Comparison of ENCODE assay signal across 17 cellular contexts in the genomic region with DNA sequence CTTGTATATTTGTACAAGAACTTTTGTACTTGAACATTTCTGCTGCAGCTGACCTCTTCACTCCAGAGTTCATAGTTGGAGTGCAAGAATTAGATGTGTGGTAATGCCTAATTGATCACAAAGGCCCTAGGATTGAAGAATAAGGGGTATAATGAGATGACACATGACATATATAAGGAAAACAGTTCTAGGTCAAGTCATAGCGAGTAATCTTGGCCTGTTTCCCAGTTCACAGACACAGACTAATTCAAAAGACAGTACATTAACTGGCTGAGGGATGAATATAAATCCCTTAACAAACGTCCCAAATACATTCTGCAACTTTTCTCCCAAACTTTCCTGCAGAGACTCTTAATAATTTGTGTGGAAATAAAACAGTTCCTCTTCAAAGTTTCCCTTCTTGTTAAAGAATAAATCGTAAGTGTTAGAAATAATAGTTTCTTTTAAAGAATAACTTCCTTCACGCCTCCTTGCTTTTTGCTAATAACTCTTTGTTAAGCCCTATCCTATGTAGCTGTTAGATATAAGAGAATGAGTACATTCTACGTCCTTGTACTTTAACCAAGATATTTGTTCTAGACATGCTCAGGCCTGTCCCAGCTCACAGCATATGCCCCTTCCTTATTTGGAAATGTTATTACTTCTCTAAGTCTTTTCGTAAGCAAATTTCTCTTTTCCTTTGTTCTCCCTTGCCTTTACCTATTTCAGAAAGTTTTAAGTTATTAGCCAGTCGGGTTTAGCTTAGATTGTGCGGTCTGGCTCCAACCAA.
DNase-seq lines count a peak whose midpoint lies in the region; ATAC-seq and TF ChIP-seq lines count a peak whose summit lies in the region.
"Had no signal": no experiment of that assay in that cellular context is flagged by ENCODE, and none has a peak within 500 bp of the region (broad histone marks: within the 10 kb centered on the region; RNA-seq: fewer than 3 reads in every experiment).

No MANE protein-coding gene starts in this region.

- H3K79me2 ChIP-seq in GM23248 (ENCODE audit: insufficient read depth) = no peaks in the 10 kb centered on the region

- no peak overlapping the region for H2AFZ ChIP-seq in GM23248

- peak; percentile 84 for ATAC-seq in esophagus mucosa
- ATAC-seq in GM21576 (IDR thresholded peaks at IDR 0.05; ENCODE audit: unreplicated experiment) = no peak
- ATAC-seq in heart left ventricle = no peak
- ATAC-seq: A549 had no signal

- in situ Hi-C loops in GM23248 (cut with MboI) = no loop called here

- no peaks in the 10 kb centered on the region for H3K9me2 ChIP-seq in GM23248 (ENCODE audit: insufficient read depth)

- intact Hi-C loops in heart left ventricle (cut with DNase I) = no loop called here

- no peaks in the 10 kb centered on the region for H4K20me1 ChIP-seq in GM23248 (ENCODE audit: insufficient read depth)

- no peak overlapping the region for H3K4me2 ChIP-seq in GM23248 (ENCODE audit: unreplicated experiment)
- H3K4me2 ChIP-seq: A549 had no signal

- no peak for TF ChIP-seq POLR2A in heart left ventricle (IDR thresholded peaks at IDR 0.05)

- DNase-seq in GM23248 = peak; percentile 0
- peak; percentile 4 for DNase-seq in NCI-H1105 (lab: John Stamatoyannopoulos, UW)
- peak; percentile 1 for DNase-seq in astrocyte of the hippocampus (ENCODE audit: low read depth, low spot score)
- no peak for DNase-seq in dedifferentiated amniotic fluid mesenchymal stem cell (ENCODE audit: extremely low spot score)
- no peak for DNase-seq in NCI-H187 (lab: John Stamatoyannopoulos, UW)
- DNase-seq in heart left ventricle = no peak
- DNase-seq: Caco-2; CD4-positive, alpha-beta T cell; GF-D8; NCI-H1694 treated with DMSO at 0.1 percent for 48 hours; NCI-H2107; NCI-H226; NCI-H524 treated with DMSO at 0.1 percent for 48 hours had no signal

- H3K27ac ChIP-seq in GM23248 = no peak overlapping the region
- no peak overlapping the region for H3K27ac ChIP-seq in heart left ventricle
- H3K27ac ChIP-seq: A549, SJSA1 had no signal

- H3K27me3 ChIP-seq in GM23248 (replicated peaks; ENCODE audit: insufficient read depth) (no peaks in the 10 kb centered on the region), heart left ventricle (no peaks in the 10 kb centered on the region)
- H3K27me3 ChIP-seq: SJSA1 had no signal

- no peaks in the 10 kb centered on the region for H3K36me3 ChIP-seq in GM23248 (ENCODE audit: low read depth)
- H3K36me3 ChIP-seq in heart left ventricle = no peaks in the 10 kb centered on the region
- H3K36me3 ChIP-seq: SJSA1 had no signal

- H3K4me3 ChIP-seq in GM23248 (no peak overlapping the region), heart left ventricle (no peak overlapping the region)
- H3K4me3 ChIP-seq: A549, SJSA1 had no signal

- no peaks in the 10 kb centered on the region for H3K4me1 ChIP-seq in GM23248 (ENCODE audit: insufficient read depth)
- no peaks in the 10 kb centered on the region for H3K4me1 ChIP-seq in heart left ventricle
- H3K4me1 ChIP-seq: A549, Caco-2, SJSA1 had no signal

- TF ChIP-seq CTCF in heart left ventricle (IDR thresholded peaks at IDR 0.05) = no peak

- H3K9me3 ChIP-seq in GM23248 (ENCODE audit: low read depth) = no peaks in the 10 kb centered on the region
- H3K9me3 ChIP-seq in heart left ventricle = peaks cover 0 to 7% (median 0%) of the 10 kb centered on the region in 12 donors
- H3K9me3 ChIP-seq: A549, Caco-2 had no signal

- H3F3A ChIP-seq in GM23248 (ENCODE audit: insufficient read depth) = no peaks in the 10 kb centered on the region

- no peak overlapping the region for H3K9ac ChIP-seq in GM23248

- 12 to 13% methylated on average over 8 of the region's 8 CpGs for WGBS in GM23248 (ENCODE audit: low coverage in 1 of 2, low lambda C conversion rate in 2 of 2, missing lambda C conversion rate in 2 of 2), 2 experiments
- WGBS in heart left ventricle, 4 donors = 64 to 76% (median 69%) methylated on average over 8 of the region's 8 CpGs

Comparison
In these comparisons a context has a peak if more than half of its experiments do, and no peak if none do; other contexts are left out.
1. DNase-seq: peak in GM23248 (single experiment), NCI-H1105 (single experiment) and astrocyte of the hippocampus (single experiment); none in dedifferentiated amniotic fluid mesenchymal stem cell (single experiment), NCI-H187 (0 of 2) and heart left ventricle (0 of 5).